In genomic region chr6:147283460-147283859, GRCh38 we compare ENCODE assay signal across 22 cellular contexts.
DNase-seq lines count a peak whose midpoint lies in the region; ATAC-seq and TF ChIP-seq lines count a peak whose summit lies in the region.
"Had no signal": no experiment of that assay in that cellular context is flagged by ENCODE, and none has a peak within 500 bp of the region (broad histone marks: within the 10 kb centered on the region; RNA-seq: fewer than 3 reads in every experiment).

No MANE protein-coding gene starts in this region.

- H3K27ac Mint-ChIP-seq in HFFc6 = peak overlapping the region; percentile 43
- no peak overlapping the region for H3K27ac Mint-ChIP-seq in activated naive CD8-positive, alpha-beta T cell treated with anti-CD3 and anti-CD28 coated beads for 36 hours
- H3K27ac Mint-ChIP-seq in chondrocyte (ENCODE audit: unreplicated experiment) = no peak overlapping the region
- H3K27ac Mint-ChIP-seq: endodermal cell; T-helper 1 cell treated with Interleukin-12 subunit alpha and Interleukin-12 subunit beta and Interleukin-4 antibody, amounts not matched to agents 30 μg/mL and 1 μg/mL, for 36 hours had no signal

- intact Hi-C loops in mucosa of descending colon (cut with DNase I, micrococcal nuclease) = loop anchor here (10.0 kb wide), 1 partner anchor 429 kb away; no protein-coding TSS in a partner anchor

- ATAC-seq in mucosa of descending colon (peak; percentile 68), HG03135 (IDR thresholded peaks at IDR 0.05; ENCODE audit: unreplicated experiment) (no peak), HG03571 (IDR thresholded peaks at IDR 0.05; ENCODE audit: unreplicated experiment) (no peak)
- ATAC-seq: heart left ventricle; left lobe of liver; naive thymus-derived CD4-positive, alpha-beta T cell; right lobe of liver had no signal

- H3K9me3 Mint-ChIP-seq in HFFc6 (no peaks in the 10 kb centered on the region), chondrocyte (ENCODE audit: low read depth) (no peaks in the 10 kb centered on the region)
- H3K9me3 Mint-ChIP-seq in activated naive CD8-positive, alpha-beta T cell treated with anti-CD3 and anti-CD28 coated beads for 36 hours = no peaks in the 10 kb centered on the region
- H3K9me3 Mint-ChIP-seq: CD4-positive, alpha-beta memory T cell had no signal

- no peaks in the 10 kb centered on the region for H3K36me3 ChIP-seq in mucosa of descending colon (ENCODE audit: low read depth)

- H3K9me3 ChIP-seq in mucosa of descending colon = no peaks in the 10 kb centered on the region
- H3K9me3 ChIP-seq: heart left ventricle, right lobe of liver had no signal

- peaks cover 22% of the 10 kb centered on the region for H3K4me1 ChIP-seq in mucosa of descending colon (ENCODE audit: low read depth)
- H3K4me1 ChIP-seq: right lobe of liver had no signal

- H3K36me3 Mint-ChIP-seq in HFFc6 (ENCODE audit: low read depth) (peaks cover 16% of the 10 kb centered on the region), chondrocyte (ENCODE audit: low read depth) (peaks cover 11% of the 10 kb centered on the region)
- peaks cover 32% of the 10 kb centered on the region for H3K36me3 Mint-ChIP-seq in activated naive CD8-positive, alpha-beta T cell treated with anti-CD3 and anti-CD28 coated beads for 36 hours

- H3K4me1 Mint-ChIP-seq in HFFc6 (ENCODE audit: low read depth) = peaks cover 51% of the 10 kb centered on the region
- H3K4me1 Mint-ChIP-seq in activated naive CD8-positive, alpha-beta T cell treated with anti-CD3 and anti-CD28 coated beads for 36 hours = peaks cover 42% of the 10 kb centered on the region
- peaks cover 32% of the 10 kb centered on the region for H3K4me1 Mint-ChIP-seq in chondrocyte (ENCODE audit: low read depth)

- H3K4me3 Mint-ChIP-seq in HFFc6 (no peak overlapping the region), chondrocyte (ENCODE audit: unreplicated experiment) (no peak overlapping the region)
- H3K4me3 Mint-ChIP-seq in activated naive CD8-positive, alpha-beta T cell treated with anti-CD3 and anti-CD28 coated beads for 36 hours = no peak overlapping the region
- H3K4me3 Mint-ChIP-seq: CD4-positive, alpha-beta memory T cell; endodermal cell; naive thymus-derived CD4-positive, alpha-beta T cell; T-helper 1 cell treated with Interleukin-12 subunit alpha and Interleukin-12 subunit beta and Interleukin-4 antibody, amounts not matched to agents 30 μg/mL and 1 μg/mL, for 36 hours had no signal

- in situ Hi-C loops in astrocyte of the spinal cord (cut with HindIII; ENCODE audit: low sequenced_read_pairs) = no loop called here

- no peak for TF ChIP-seq CTCF in HFFc6 (IDR thresholded peaks at IDR 0.05)
- TF ChIP-seq CTCF in astrocyte of the spinal cord (IDR thresholded peaks at IDR 0.05; ENCODE audit: low read depth, low read length) = no peak
- TF ChIP-seq CTCF in mucosa of descending colon (IDR thresholded peaks at IDR 0.05) = no peak
- no peak for TF ChIP-seq CTCF in chondrocyte (IDR thresholded peaks at IDR 0.05)

- H3K4me3 ChIP-seq in astrocyte of the spinal cord (ENCODE audit: low read depth, low read length) (no peak overlapping the region), mucosa of descending colon (no peak overlapping the region)
- H3K4me3 ChIP-seq: heart left ventricle, right lobe of liver had no signal

- no peaks in the 10 kb centered on the region for H3K27me3 Mint-ChIP-seq in HFFc6 (ENCODE audit: insufficient read depth)
- no peaks in the 10 kb centered on the region for H3K27me3 Mint-ChIP-seq in activated naive CD8-positive, alpha-beta T cell treated with anti-CD3 and anti-CD28 coated beads for 36 hours
- H3K27me3 Mint-ChIP-seq in chondrocyte (ENCODE audit: low read depth) = no peaks in the 10 kb centered on the region
- H3K27me3 Mint-ChIP-seq: CD4-positive, alpha-beta memory T cell; naive thymus-derived CD4-positive, alpha-beta T cell had no signal

- peak; percentile 21 for DNase-seq in EH (ENCODE audit: low read depth)
- peak; percentile 9 for DNase-seq in HFFc6
- peak; percentile 38 for DNase-seq in astrocyte of the spinal cord (ENCODE audit: low read depth, low spot score)
- DNase-seq in mucosa of descending colon = peak in 1 of 3 donors; percentile 9
- no peak for DNase-seq in activated naive CD8-positive, alpha-beta T cell treated with anti-CD3 and anti-CD28 coated beads for 36 hours
- no peak for DNase-seq in chondrocyte (ENCODE audit: low spot score)
- DNase-seq: activated CD4-positive, alpha-beta T cell treated with anti-CD3 and anti-CD28 coated beads, Interleukin-2, amount 50 U/mL, for 1 hour; activated effector memory CD4-positive, alpha-beta T cell treated with anti-CD3 and anti-CD28 coated beads, Interleukin-2, amount 50 U/mL, for 16 hours; CD4-positive, alpha-beta memory T cell; endodermal cell; GOT3; heart left ventricle; Kasumi-1; naive thymus-derived CD4-positive, alpha-beta T cell; NCI-H2029; NCI-H82; right lobe of liver; stimulated activated naive CD4-positive, alpha-beta T cell treated with Interleukin-2 at 50 U/mL for 16 hours had no signal

Comparison
In these comparisons a context has a peak if more than half of its experiments do, and no peak if none do; other contexts are left out.
1. DNase-seq: peak in EH (single experiment), HFFc6 (single experiment) and astrocyte of the spinal cord (single experiment); none in activated naive CD8-positive, alpha-beta T cell treated with anti-CD3 and anti-CD28 coated beads for 36 hours (single experiment) and chondrocyte (single experiment).